Comparison of ENCODE assay signal across 23 cellular contexts in the genomic region with DNA sequence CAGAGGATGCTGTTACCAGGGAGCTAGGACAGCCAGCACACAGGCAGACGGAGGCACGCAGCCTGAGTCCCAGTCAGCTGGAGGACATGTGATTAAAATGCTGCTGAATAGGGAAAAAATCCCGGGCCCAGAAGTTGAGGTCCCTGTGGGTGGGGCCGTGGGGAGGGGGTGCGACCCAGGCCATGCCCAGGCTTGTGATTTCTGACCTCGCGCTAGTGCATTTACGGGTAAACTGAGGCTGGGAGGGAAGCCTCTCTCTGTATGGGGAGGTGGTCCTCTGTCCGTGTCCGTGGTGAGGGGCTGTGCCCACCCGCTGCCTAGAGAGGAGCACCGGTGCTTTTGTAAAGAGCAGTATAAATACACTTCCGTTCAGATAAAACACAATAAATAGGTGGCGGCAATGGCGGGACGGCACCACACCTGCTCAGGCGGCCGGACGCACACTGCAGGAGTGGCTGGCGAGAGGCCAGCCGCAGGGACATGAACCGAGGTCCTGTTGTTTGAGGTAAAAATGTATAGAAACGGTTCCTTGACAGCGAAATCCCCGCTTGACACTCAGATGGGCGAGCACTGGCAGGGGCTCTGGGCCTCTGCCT. TPM values are rescaled to one million over a fixed set of nuclear protein-coding genes. Genes with fewer than 3 reads are reported as not detected.
"Had no signal": no experiment of that assay in that cellular context is flagged by ENCODE, and none has a peak within 500 bp of the region (broad histone marks: within the 10 kb centered on the region; RNA-seq: fewer than 3 reads in every experiment).

No MANE protein-coding gene starts in this region.

- DNase-seq: activated CD4-positive, alpha-beta T cell treated with anti-CD3 and anti-CD28 coated beads, Interleukin-2, amount 10 ng/mL, durations not matched to agents 7 days and 5 days; activated CD8-positive, alpha-beta memory T cell treated with anti-CD3 and anti-CD28 coated beads, Interleukin-2, amount 50 U/mL, for 4 hours; activated CD8-positive, alpha-beta T cell treated with anti-CD3 and anti-CD28 coated beads, Interleukin-2, amount 10 ng/mL, durations not matched to agents 7 days and 5 days; activated naive CD4-positive, alpha-beta T cell treated with anti-CD3 and anti-CD28 coated beads for 36 hours; activated T-cell treated with anti-CD3 and anti-CD28 coated beads, Interleukin-2, amount 50 U/mL, for 4 hours; brain microvascular endothelial cell; colonic mucosa; foreskin keratinocyte; lower lobe of right lung; natural killer cell; stimulated activated CD4-positive, alpha-beta T cell treated with anti-CD3 and anti-CD28 coated beads, Interleukin-4, amount 100 ng/mL, for 1 hour; stimulated activated naive CD8-positive, alpha-beta T cell treated with anti-CD3 and anti-CD28 coated beads, Interleukin-15, amount 100 ng/mL, for 72 hours had no signal

- H3K4me3 ChIP-seq: colonic mucosa, hepatocyte, lower lobe of right lung, right lobe of liver, smooth muscle cell, upper lobe of left lung had no signal

- H3K4me1 ChIP-seq: colonic mucosa, foreskin keratinocyte, parathyroid adenoma, right lobe of liver had no signal

- FAIRE-seq: islet of Langerhans had no signal

- H3K9me3 ChIP-seq: colonic mucosa, lower lobe of right lung, right lobe of liver, upper lobe of left lung had no signal

- H3K27ac ChIP-seq: brain microvascular endothelial cell, colonic mucosa, foreskin keratinocyte, hepatocyte, lower lobe of right lung, parathyroid adenoma, right lobe of liver had no signal

- ATAC-seq: activated CD4-positive, CD25-positive, alpha-beta regulatory T cell treated with anti-CD3 and anti-CD28 coated beads, Interleukin-2, amount 50 U/mL, for 24 hours; activated CD8-positive, alpha-beta T cell treated with anti-CD3 and anti-CD28 coated beads, Interleukin-2, amount 10 ng/mL, durations not matched to agents 7 days and 5 days; activated T-cell treated with anti-CD3 and anti-CD28 coated beads, Interleukin-2, amount 50 U/mL, for 4 hours; foreskin keratinocyte; natural killer cell; stimulated activated naive CD8-positive, alpha-beta T cell treated with anti-CD3 and anti-CD28 coated beads, Interleukin-15, amount 100 ng/mL, for 72 hours had no signal

- H3K36me3 ChIP-seq: brain microvascular endothelial cell, colonic mucosa, lower lobe of right lung, right lobe of liver, upper lobe of left lung had no signal

- H3K27me3 ChIP-seq: brain microvascular endothelial cell, colonic mucosa, hepatocyte, right lobe of liver, upper lobe of left lung had no signal

RNA-seq across cellular contexts. Expression of gene KRTAP10-1, which starts 40.9 kb away (rescaled TPM):
- total RNA-seq: activated CD4-positive, alpha-beta T cell treated with anti-CD3 and anti-CD28 coated beads, Interleukin-2, amount 10 ng/mL, durations not matched to agents 7 days and 5 days; activated CD8-positive, alpha-beta T cell treated with anti-CD3 and anti-CD28 coated beads, Interleukin-2, amount 10 ng/mL, durations not matched to agents 7 days and 5 days; activated naive CD4-positive, alpha-beta T cell treated with anti-CD3 and anti-CD28 coated beads for 36 hours; activated T-cell treated with anti-CD3 and anti-CD28 coated beads, Interleukin-2, amount 50 U/mL, for 4 hours; colonic mucosa; epithelial cell of proximal tubule; fibroblast of lung; foreskin keratinocyte; hepatocyte; lower lobe of right lung; mesenteric fat pad; natural killer cell; right lobe of liver; smooth muscle cell; temporal lobe; upper lobe of left lung had no signal
- polyA plus RNA-seq: fibroblast of lung, foreskin keratinocyte, hepatocyte, smooth muscle cell had no signal

RNA-seq across cellular contexts. Expression of gene KRTAP10-2, which starts 52.2 kb away (rescaled TPM):
- total RNA-seq: activated CD4-positive, alpha-beta T cell treated with anti-CD3 and anti-CD28 coated beads, Interleukin-2, amount 10 ng/mL, durations not matched to agents 7 days and 5 days; activated CD8-positive, alpha-beta T cell treated with anti-CD3 and anti-CD28 coated beads, Interleukin-2, amount 10 ng/mL, durations not matched to agents 7 days and 5 days; activated naive CD4-positive, alpha-beta T cell treated with anti-CD3 and anti-CD28 coated beads for 36 hours; activated T-cell treated with anti-CD3 and anti-CD28 coated beads, Interleukin-2, amount 50 U/mL, for 4 hours; colonic mucosa; epithelial cell of proximal tubule; fibroblast of lung; foreskin keratinocyte; hepatocyte; lower lobe of right lung; mesenteric fat pad; natural killer cell; right lobe of liver; smooth muscle cell; temporal lobe; upper lobe of left lung had no signal
- polyA plus RNA-seq: fibroblast of lung, foreskin keratinocyte, hepatocyte, smooth muscle cell had no signal

RNA-seq across cellular contexts. Expression of gene KRTAP10-3, which starts 59.5 kb away (rescaled TPM):
- total RNA-seq: activated CD4-positive, alpha-beta T cell treated with anti-CD3 and anti-CD28 coated beads, Interleukin-2, amount 10 ng/mL, durations not matched to agents 7 days and 5 days; activated CD8-positive, alpha-beta T cell treated with anti-CD3 and anti-CD28 coated beads, Interleukin-2, amount 10 ng/mL, durations not matched to agents 7 days and 5 days; activated naive CD4-positive, alpha-beta T cell treated with anti-CD3 and anti-CD28 coated beads for 36 hours; activated T-cell treated with anti-CD3 and anti-CD28 coated beads, Interleukin-2, amount 50 U/mL, for 4 hours; colonic mucosa; epithelial cell of proximal tubule; fibroblast of lung; foreskin keratinocyte; hepatocyte; lower lobe of right lung; mesenteric fat pad; natural killer cell; right lobe of liver; smooth muscle cell; temporal lobe; upper lobe of left lung had no signal
- polyA plus RNA-seq: fibroblast of lung, foreskin keratinocyte, hepatocyte, smooth muscle cell had no signal
